ENCODE assay signal across 14 cellular contexts in the genomic region with DNA sequence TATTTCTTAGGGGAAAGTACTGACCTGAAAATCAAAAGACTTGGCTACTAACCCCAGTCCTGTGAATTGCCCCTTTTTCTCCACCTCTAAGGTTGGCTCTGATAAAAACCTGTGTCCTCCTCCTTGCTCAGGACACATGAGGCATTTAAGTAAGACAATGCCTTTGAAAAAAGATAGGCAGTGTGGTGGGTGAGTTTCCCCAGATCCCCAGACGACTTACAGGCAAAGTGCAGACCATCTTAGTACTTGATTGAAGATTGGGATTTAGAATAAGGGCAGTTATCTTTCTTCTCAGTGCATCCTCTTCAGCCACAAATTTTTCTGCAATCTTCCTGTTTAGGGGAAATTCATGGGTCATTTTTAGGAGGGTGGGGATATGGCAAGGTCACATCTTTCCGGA.
DNase-seq lines count a peak whose midpoint lies in the region; ATAC-seq and TF ChIP-seq lines count a peak whose summit lies in the region.
"Had no signal": no experiment of that assay in that cellular context is flagged by ENCODE, and none has a peak within 500 bp of the region (broad histone marks: within the 10 kb centered on the region; RNA-seq: fewer than 3 reads in every experiment).

No MANE protein-coding gene starts in this region.

- H3K4me1 Mint-ChIP-seq in WTC11 (peaks cover 75% of the 10 kb centered on the region), mesothelial cell of epicardium (no peaks in the 10 kb centered on the region)
- H3K4me1 Mint-ChIP-seq in stimulated activated naive CD8-positive, alpha-beta T cell treated with anti-CD3 and anti-CD28 coated beads, Interleukin-15, amount 100 ng/mL, for 72 hours = no peaks in the 10 kb centered on the region
- H3K4me1 Mint-ChIP-seq: CD14-positive monocyte, IgD-negative memory B cell had no signal

- peak overlapping the region; percentile 61; the same call in 1 of the 2 replicates for H3K27ac ChIP-seq in HUES6 (ENCODE audit: low read depth, low read length)
- H3K27ac ChIP-seq: A549, HL-60 had no signal

- H3K27me3 ChIP-seq in HUES6 (ENCODE audit: control insufficient read depth, insufficient read depth, low read length) = no peaks in the 10 kb centered on the region
- no peaks in the 10 kb centered on the region for H3K27me3 ChIP-seq in iPS-15b (ENCODE audit: control insufficient read depth, insufficient read depth, low read length)

- no peak overlapping the region for H3K4me3 Mint-ChIP-seq in WTC11
- no peak overlapping the region for H3K4me3 Mint-ChIP-seq in stimulated activated naive CD8-positive, alpha-beta T cell treated with anti-CD3 and anti-CD28 coated beads, Interleukin-15, amount 100 ng/mL, for 72 hours
- no peak overlapping the region for H3K4me3 Mint-ChIP-seq in mesothelial cell of epicardium
- H3K4me3 Mint-ChIP-seq: CD14-positive monocyte; CD8-positive, alpha-beta T cell; IgD-negative memory B cell had no signal

- H3K27ac Mint-ChIP-seq in WTC11 = peak overlapping the region; percentile 79
- H3K27ac Mint-ChIP-seq in stimulated activated naive CD8-positive, alpha-beta T cell treated with anti-CD3 and anti-CD28 coated beads, Interleukin-15, amount 100 ng/mL, for 72 hours = no peak overlapping the region
- no peak overlapping the region for H3K27ac Mint-ChIP-seq in mesothelial cell of epicardium
- H3K27ac Mint-ChIP-seq: CD14-positive monocyte; CD8-positive, alpha-beta T cell; IgD-negative memory B cell had no signal

- H3K36me3 ChIP-seq in HUES6 (ENCODE audit: control insufficient read depth, insufficient read depth, low read length) (peaks cover 4% of the 10 kb centered on the region; the same call in 1 of the 2 replicates), iPS-15b (ENCODE audit: control insufficient read depth, insufficient read depth, low read length) (no peaks in the 10 kb centered on the region)

- POLR2A ChIA-PET in WTC11 (lab: Charles Lee) = no interaction called here

- H3K36me3 Mint-ChIP-seq in WTC11 (peaks cover 6% of the 10 kb centered on the region; the same call in 1 of the 2 replicates), mesothelial cell of epicardium (no peaks in the 10 kb centered on the region)
- H3K36me3 Mint-ChIP-seq: IgD-negative memory B cell had no signal

- no peaks in the 10 kb centered on the region for H3K27me3 Mint-ChIP-seq in WTC11 (ENCODE audit: low read depth)
- H3K27me3 Mint-ChIP-seq in stimulated activated naive CD8-positive, alpha-beta T cell treated with anti-CD3 and anti-CD28 coated beads, Interleukin-15, amount 100 ng/mL, for 72 hours = no peaks in the 10 kb centered on the region
- no peaks in the 10 kb centered on the region for H3K27me3 Mint-ChIP-seq in mesothelial cell of epicardium (ENCODE audit: low read depth)
- H3K27me3 Mint-ChIP-seq: IgD-negative memory B cell had no signal

- TF ChIP-seq CTCF in WTC11 (IDR thresholded peaks at IDR 0.05) = no peak
- TF ChIP-seq CTCF in mesothelial cell of epicardium (IDR thresholded peaks at IDR 0.05; ENCODE audit: unreplicated experiment) = no peak

- H3K4me1 ChIP-seq in HUES6 (ENCODE audit: control insufficient read depth, insufficient read depth, low read length) (peaks cover 43% of the 10 kb centered on the region), iPS-15b (ENCODE audit: control insufficient read depth, insufficient read depth, low read length) (peaks cover 30% of the 10 kb centered on the region)
- H3K4me1 ChIP-seq: A549, Caco-2 had no signal

- H3K9me3 Mint-ChIP-seq in WTC11 (no peaks in the 10 kb centered on the region), mesothelial cell of epicardium (no peaks in the 10 kb centered on the region)
- no peaks in the 10 kb centered on the region for H3K9me3 Mint-ChIP-seq in stimulated activated naive CD8-positive, alpha-beta T cell treated with anti-CD3 and anti-CD28 coated beads, Interleukin-15, amount 100 ng/mL, for 72 hours
- H3K9me3 Mint-ChIP-seq: CD14-positive monocyte; CD8-positive, alpha-beta T cell; IgD-negative memory B cell had no signal

- CTCF ChIA-PET in WTC11 (lab: Charles Lee) = no interaction called here

- no peak for ATAC-seq in WTC11
- ATAC-seq in stimulated activated naive CD8-positive, alpha-beta T cell treated with anti-CD3 and anti-CD28 coated beads, Interleukin-15, amount 100 ng/mL, for 72 hours = no peak
- no peak for ATAC-seq in SK-N-SH treated with all-trans-retinoic acid at 6 μM for 48 hours
- ATAC-seq: A549; CD8-positive, alpha-beta T cell had no signal

- H3K9ac ChIP-seq in HUES6 (ENCODE audit: low read length) (no peak overlapping the region), iPS-15b (ENCODE audit: low read depth, low read length) (peak overlapping the region; percentile 39)

- no peaks in the 10 kb centered on the region for H3K9me3 ChIP-seq in HUES6 (ENCODE audit: control insufficient read depth, insufficient read depth, low read depth, low read length)
- H3K9me3 ChIP-seq in iPS-15b (ENCODE audit: control insufficient read depth, insufficient read depth, low read length) = no peaks in the 10 kb centered on the region
- H3K9me3 ChIP-seq: A549, Caco-2 had no signal

- DNase-seq in WTC11 (ENCODE audit: low spot score) (no peak), superior temporal gyrus (ENCODE audit: extremely low spot score) (no peak), mesothelial cell of epicardium (ENCODE audit: low spot score in 2 of 2, unreplicated experiment in 2 of 2) (no peak)
- DNase-seq in stimulated activated naive CD8-positive, alpha-beta T cell treated with anti-CD3 and anti-CD28 coated beads, Interleukin-15, amount 100 ng/mL, for 72 hours = no peak
- DNase-seq: Caco-2; CD8-positive, alpha-beta T cell; GF-D8 had no signal

- no peak overlapping the region for H3K4me3 ChIP-seq in HUES6 (ENCODE audit: low read depth, low read length)
- H3K4me3 ChIP-seq in iPS-15b (ENCODE audit: low read depth, low read length) = no peak overlapping the region
- H3K4me3 ChIP-seq: A549 had no signal

TF ChIP-seq in WTC11, 78 proteins besides CTCF, POLR2A, EP300 and RAD21 (continues in another document):
- TF ChIP-seq, protein P1, sequence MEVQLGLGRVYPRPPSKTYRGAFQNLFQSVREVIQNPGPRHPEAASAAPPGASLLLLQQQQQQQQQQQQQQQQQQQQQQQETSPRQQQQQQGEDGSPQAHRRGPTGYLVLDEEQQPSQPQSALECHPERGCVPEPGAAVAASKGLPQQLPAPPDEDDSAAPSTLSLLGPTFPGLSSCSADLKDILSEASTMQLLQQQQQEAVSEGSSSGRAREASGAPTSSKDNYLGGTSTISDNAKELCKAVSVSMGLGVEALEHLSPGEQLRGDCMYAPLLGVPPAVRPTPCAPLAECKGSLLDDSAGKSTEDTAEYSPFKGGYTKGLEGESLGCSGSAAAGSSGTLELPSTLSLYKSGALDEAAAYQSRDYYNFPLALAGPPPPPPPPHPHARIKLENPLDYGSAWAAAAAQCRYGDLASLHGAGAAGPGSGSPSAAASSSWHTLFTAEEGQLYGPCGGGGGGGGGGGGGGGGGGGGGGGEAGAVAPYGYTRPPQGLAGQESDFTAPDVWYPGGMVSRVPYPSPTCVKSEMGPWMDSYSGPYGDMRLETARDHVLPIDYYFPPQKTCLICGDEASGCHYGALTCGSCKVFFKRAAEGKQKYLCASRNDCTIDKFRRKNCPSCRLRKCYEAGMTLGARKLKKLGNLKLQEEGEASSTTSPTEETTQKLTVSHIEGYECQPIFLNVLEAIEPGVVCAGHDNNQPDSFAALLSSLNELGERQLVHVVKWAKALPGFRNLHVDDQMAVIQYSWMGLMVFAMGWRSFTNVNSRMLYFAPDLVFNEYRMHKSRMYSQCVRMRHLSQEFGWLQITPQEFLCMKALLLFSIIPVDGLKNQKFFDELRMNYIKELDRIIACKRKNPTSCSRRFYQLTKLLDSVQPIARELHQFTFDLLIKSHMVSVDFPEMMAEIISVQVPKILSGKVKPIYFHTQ (CRISPR knock-in tag; IDR thresholded peaks at IDR 0.05) = no peak

TF ChIP-seq in SK-N-SH treated with all-trans-retinoic acid at 6 μM for 48 hours, 23 proteins besides CTCF, POLR2A, EP300 and RAD21 (continues in another document):
- TF ChIP-seq GLIS3 (CRISPR knock-in tag; IDR thresholded peaks at IDR 0.05) (no peak), ZFP3 (CRISPR knock-in tag; IDR thresholded peaks at IDR 0.05) (no peak), SNAI2 (CRISPR knock-in tag; IDR thresholded peaks at IDR 0.05) (no peak), ZC3H10 (CRISPR knock-in tag; IDR thresholded peaks at IDR 0.05) (no peak), ISL1 (CRISPR knock-in tag; IDR thresholded peaks at IDR 0.05) (no peak), OSR1 (CRISPR knock-in tag; IDR thresholded peaks at IDR 0.05) (no peak), ZFP30 (CRISPR knock-in tag; IDR thresholded peaks at IDR 0.05) (no peak), ZNF565 (CRISPR knock-in tag; conservative IDR thresholded peaks at IDR 0.05; ENCODE audit: low read depth) (no peak), ARNTL (CRISPR knock-in tag; IDR thresholded peaks at IDR 0.05; ENCODE audit: borderline replicate concordance, low read depth) (no peak)
- TF ChIP-seq, protein P2, sequence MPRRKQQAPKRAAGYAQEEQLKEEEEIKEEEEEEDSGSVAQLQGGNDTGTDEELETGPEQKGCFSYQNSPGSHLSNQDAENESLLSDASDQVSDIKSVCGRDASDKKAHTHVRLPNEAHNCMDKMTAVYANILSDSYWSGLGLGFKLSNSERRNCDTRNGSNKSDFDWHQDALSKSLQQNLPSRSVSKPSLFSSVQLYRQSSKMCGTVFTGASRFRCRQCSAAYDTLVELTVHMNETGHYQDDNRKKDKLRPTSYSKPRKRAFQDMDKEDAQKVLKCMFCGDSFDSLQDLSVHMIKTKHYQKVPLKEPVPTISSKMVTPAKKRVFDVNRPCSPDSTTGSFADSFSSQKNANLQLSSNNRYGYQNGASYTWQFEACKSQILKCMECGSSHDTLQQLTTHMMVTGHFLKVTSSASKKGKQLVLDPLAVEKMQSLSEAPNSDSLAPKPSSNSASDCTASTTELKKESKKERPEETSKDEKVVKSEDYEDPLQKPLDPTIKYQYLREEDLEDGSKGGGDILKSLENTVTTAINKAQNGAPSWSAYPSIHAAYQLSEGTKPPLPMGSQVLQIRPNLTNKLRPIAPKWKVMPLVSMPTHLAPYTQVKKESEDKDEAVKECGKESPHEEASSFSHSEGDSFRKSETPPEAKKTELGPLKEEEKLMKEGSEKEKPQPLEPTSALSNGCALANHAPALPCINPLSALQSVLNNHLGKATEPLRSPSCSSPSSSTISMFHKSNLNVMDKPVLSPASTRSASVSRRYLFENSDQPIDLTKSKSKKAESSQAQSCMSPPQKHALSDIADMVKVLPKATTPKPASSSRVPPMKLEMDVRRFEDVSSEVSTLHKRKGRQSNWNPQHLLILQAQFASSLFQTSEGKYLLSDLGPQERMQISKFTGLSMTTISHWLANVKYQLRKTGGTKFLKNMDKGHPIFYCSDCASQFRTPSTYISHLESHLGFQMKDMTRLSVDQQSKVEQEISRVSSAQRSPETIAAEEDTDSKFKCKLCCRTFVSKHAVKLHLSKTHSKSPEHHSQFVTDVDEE (CRISPR knock-in tag; IDR thresholded peaks at IDR 0.05) = no peak
